ENCODE assay signal across 16 cellular contexts in genomic region chr5:2904399-2904798, GRCh38.
"Had no signal": no experiment of that assay in that cellular context is flagged by ENCODE, and none has a peak within 500 bp of the region (broad histone marks: within the 10 kb centered on the region; RNA-seq: fewer than 3 reads in every experiment).

No MANE protein-coding gene starts in this region.

- H3K27ac Mint-ChIP-seq: dendritic cell treated with granulocyte-macrophage colony-stimulating factor and Interleukin-4, amounts not matched to agents 40 ng/mL and 50 ng/mL, for 4 days; immature natural killer cell; naive thymus-derived CD4-positive, alpha-beta T cell; nephron progenitor cell had no signal

- H3K27me3 ChIP-seq: gastrocnemius medialis, left lung, sigmoid colon, stomach, transverse colon had no signal

- H3K4me1 Mint-ChIP-seq: immature natural killer cell; naive thymus-derived CD4-positive, alpha-beta T cell; nephron progenitor cell had no signal

- H3K36me3 ChIP-seq: gastrocnemius medialis, left lung, lower lobe of right lung, sigmoid colon, stomach, thoracic aorta, transverse colon had no signal

- H3K27ac ChIP-seq: gastrocnemius medialis, left lung, lower lobe of right lung, sigmoid colon, skin epidermis, stomach, thoracic aorta, transverse colon had no signal

- H3K36me3 Mint-ChIP-seq: immature natural killer cell had no signal

- H3K27me3 Mint-ChIP-seq: dendritic cell treated with granulocyte-macrophage colony-stimulating factor and Interleukin-4, amounts not matched to agents 40 ng/mL and 50 ng/mL, for 4 days; naive thymus-derived CD4-positive, alpha-beta T cell had no signal

- ATAC-seq: esophagus mucosa; gastrocnemius medialis; left lung; lower lobe of right lung; naive thymus-derived CD4-positive, alpha-beta T cell had no signal

- DNase-seq: gastrocnemius medialis; immature natural killer cell; left lung; lower lobe of right lung; mesenchymal stem cell; naive thymus-derived CD4-positive, alpha-beta T cell; nephron progenitor cell; sigmoid colon; stimulated activated naive CD4-positive, alpha-beta T cell; stomach; substantia nigra; transverse colon had no signal

- H3K9me3 Mint-ChIP-seq: nephron progenitor cell had no signal

- H3K4me3 Mint-ChIP-seq: dendritic cell treated with granulocyte-macrophage colony-stimulating factor and Interleukin-4, amounts not matched to agents 40 ng/mL and 50 ng/mL, for 4 days; immature natural killer cell; naive thymus-derived CD4-positive, alpha-beta T cell; nephron progenitor cell had no signal

- H3K4me3 ChIP-seq: gastrocnemius medialis, left lung, lower lobe of right lung, sigmoid colon, skin epidermis, stomach, thoracic aorta, transverse colon had no signal

- H3K4me1 ChIP-seq: gastrocnemius medialis, left lung, lower lobe of right lung, sigmoid colon, stomach, transverse colon had no signal

- H3K9me3 ChIP-seq: gastrocnemius medialis, left lung, lower lobe of right lung, sigmoid colon, thoracic aorta, transverse colon had no signal
